Comparison of ENCODE assay signal across 8 cellular contexts in genomic region chr9:113875917-113876805, GRCh38. TPM values are rescaled to one million over a fixed set of nuclear protein-coding genes. Genes with fewer than 3 reads are reported as not detected.
DNase-seq lines count a peak whose midpoint lies in the region; ATAC-seq, FAIRE-seq and TF ChIP-seq lines count a peak whose summit lies in the region.

TSS of gene ZNF618 (plus strand) at chr9:113876309. CDS start at chr9:113876381, 72 bp downstream.

- ATAC-seq in body of pancreas (peak; percentile 74), gastrocnemius medialis (peak; percentile 51 to 75)

- in situ Hi-C loops in gastrocnemius medialis (cut with MboI; ENCODE audit: low sequenced_read_pairs in 4 of 4), result no loop called here

- POLR2A ChIA-PET in OCI-LY7 (lab: Charles Lee), result no interaction called here

- no TSS peak for BruUV-seq in OCI-LY7 (replicated peaks; lab: Mats Ljungman, UMichigan)

- H3K27me3 ChIP-seq in body of pancreas (no peaks in the 10 kb centered on the region), iPS-18a (ENCODE audit: control insufficient read depth, insufficient read depth, low read length) (peaks cover 11% of the 10 kb centered on the region), gastrocnemius medialis (no peaks in the 10 kb centered on the region)

- peak within 1 kb of the TSS; percentile 99 for H2AFZ ChIP-seq in OCI-LY7 (ENCODE audit: low read length)

- H3K79me2 ChIP-seq in OCI-LY7 (ENCODE audit: insufficient read depth, low read depth, low read length), result no peaks in the 10 kb centered on the region

- DNase-seq in CD1c-positive myeloid dendritic cell (ENCODE audit: extremely low spot score) (peak; percentile 39), GM19239 (ENCODE audit: insufficient read length, low spot score) (peak; percentile 65), OCI-LY7 (ENCODE audit: low spot score) (peak; percentile 9), body of pancreas (peak; percentile 27 to 56 (median 40)), gastrocnemius medialis (no peak), foreskin melanocyte (no peak), NK-92 (lab: John Stamatoyannopoulos, UW; ENCODE audit: unreplicated experiment) (no peak)

- H4K20me1 ChIP-seq in OCI-LY7 (ENCODE audit: insufficient read depth, low read length), result no peaks in the 10 kb centered on the region

- H3K4me1 ChIP-seq in OCI-LY7 (ENCODE audit: insufficient read depth, low read length, poor library complexity, severe bottlenecking) (no peaks in the 10 kb centered on the region), body of pancreas (peaks cover 12% of the 10 kb centered on the region), iPS-18a (ENCODE audit: control insufficient read depth, low read depth, low read length) (peaks cover 12% of the 10 kb centered on the region), gastrocnemius medialis (peaks cover 9% of the 10 kb centered on the region in 2 donors)

- peak in 2 of 3 donors; percentile 24 to 42 for TF ChIP-seq POLR2A in body of pancreas (IDR thresholded peaks at IDR 0.05)
- TF ChIP-seq POLR2A in gastrocnemius medialis (IDR thresholded peaks at IDR 0.05), result no peak

- intact Hi-C loops in OCI-LY7 (cut with micrococcal nuclease; ENCODE audit: unreplicated experiment) (no loop called here), body of pancreas (cut with DNase I) (no loop called here), gastrocnemius medialis (cut with DNase I; ENCODE audit: low total_unique reads) (loop anchor here (5.0 kb wide), 2 partner anchors 36 to 69 kb away; no protein-coding TSS in a partner anchor)

- TF ChIP-seq CTCF in OCI-LY7 (conservative IDR thresholded peaks at IDR 0.05; ENCODE audit: low read length), result no peak
- no peak for TF ChIP-seq CTCF in body of pancreas (IDR thresholded peaks at IDR 0.05)
- no peak for TF ChIP-seq CTCF in gastrocnemius medialis (IDR thresholded peaks at IDR 0.05 in 4 of 5, conservative IDR thresholded peaks at IDR 0.05 in 1 of 5)

- H3K9me3 ChIP-seq in OCI-LY7 (ENCODE audit: low read length) (no peaks in the 10 kb centered on the region), body of pancreas (no peaks in the 10 kb centered on the region), iPS-18a (ENCODE audit: control insufficient read depth, low read depth, low read length) (no peaks in the 10 kb centered on the region), gastrocnemius medialis (no peaks in the 10 kb centered on the region)

- 1% methylated on average over 22 to 39 of the region's 117 CpGs for WGBS in body of pancreas, 2 donors

- FAIRE-seq in GM19239 (lab: Jason Lieb, UNC), result no peak

- no peaks in the 10 kb centered on the region for H3K9me2 ChIP-seq in OCI-LY7 (ENCODE audit: insufficient read depth, low read length)

- H3K4me3 ChIP-seq in OCI-LY7 (ENCODE audit: low read depth, low read length, poor library complexity, severe bottlenecking) (peak within 1 kb of the TSS; percentile 71), body of pancreas (peak within 1 kb of the TSS; percentile 42 to 95), iPS-18a (ENCODE audit: low read length) (peak within 1 kb of the TSS; percentile 88), gastrocnemius medialis (peak within 1 kb of the TSS; percentile 86 to 95 (median 94))

- CTCF ChIA-PET in OCI-LY7 (lab: Charles Lee; ENCODE audit: unreplicated experiment), result no interaction called here

- no peaks in the 10 kb centered on the region for H3K36me3 ChIP-seq in OCI-LY7 (ENCODE audit: insufficient read depth, low read length)
- H3K36me3 ChIP-seq in body of pancreas (replicated peaks in 1 of 2; ENCODE audit: insufficient read depth in 1 of 2, low read depth in 2 of 2), result no peaks in the 10 kb centered on the region
- no peaks in the 10 kb centered on the region for H3K36me3 ChIP-seq in iPS-18a (ENCODE audit: control insufficient read depth, low read depth, low read length)
- no peaks in the 10 kb centered on the region for H3K36me3 ChIP-seq in gastrocnemius medialis

- H3K27ac ChIP-seq in OCI-LY7 (ENCODE audit: low read depth, low read length, poor library complexity, severe bottlenecking) (no peak within 1 kb of the TSS), body of pancreas (peak within 1 kb of the TSS; percentile 58 to 89 (median 78)), iPS-18a (ENCODE audit: low read length) (peak within 1 kb of the TSS; percentile 50), gastrocnemius medialis (peak within 1 kb of the TSS; percentile 58 to 67 (median 64))

- peak within 1 kb of the TSS; percentile 93 for H3K9ac ChIP-seq in iPS-18a (ENCODE audit: low read length)

- peak within 1 kb of the TSS; percentile 75 for H3K4me2 ChIP-seq in OCI-LY7 (ENCODE audit: low read length)

RNA-seq across cellular contexts. Expression of gene ZNF618, which starts in this region (rescaled TPM):
- total RNA-seq in OCI-LY7 (2014; rRNA removed; shearing (Covaris generic)), result not detected in 2 replicates
- total RNA-seq in OCI-LY7 (2022) (not detected in 2 replicates), body of pancreas (10 to 100 TPM; 11.9 to 17.1 TPM), gastrocnemius medialis (1 to 10 TPM in 2 of 4 donors, under 1 TPM in 2; 0.26 to 1.2 (median 1.0) TPM)

Comparison
In these comparisons a context has a peak if more than half of its experiments do, and no peak if none do; other contexts are left out.
1. RNA of gene ZNF618 (total RNA-seq): 11.9 to 17.1 TPM in body of pancreas; 0.26 to 1.2 TPM in gastrocnemius medialis and not detected in OCI-LY7; every median in the first group is over 4 times any median in the second.
2. Peak in DNase-seq, H3K4me3 ChIP-seq and H3K4me2 ChIP-seq in OCI-LY7; RNA of the gene not detected or under 1 TPM.
3. DNase-seq: peak in CD1c-positive myeloid dendritic cell (single experiment), GM19239 (single experiment) and body of pancreas (4 of 4); none in gastrocnemius medialis (0 of 2), foreskin melanocyte (single experiment) and NK-92 (single experiment).
4. POLR2A ChIP-seq: peak in body of pancreas (2 of 3); none in gastrocnemius medialis (0 of 2).
5. Peak in every context shown above with its lines, with median percentiles within 50 percentile points of each other: H3K4me3 ChIP-seq.